ENCODE assay signal across 14 cellular contexts in the genomic region with DNA sequence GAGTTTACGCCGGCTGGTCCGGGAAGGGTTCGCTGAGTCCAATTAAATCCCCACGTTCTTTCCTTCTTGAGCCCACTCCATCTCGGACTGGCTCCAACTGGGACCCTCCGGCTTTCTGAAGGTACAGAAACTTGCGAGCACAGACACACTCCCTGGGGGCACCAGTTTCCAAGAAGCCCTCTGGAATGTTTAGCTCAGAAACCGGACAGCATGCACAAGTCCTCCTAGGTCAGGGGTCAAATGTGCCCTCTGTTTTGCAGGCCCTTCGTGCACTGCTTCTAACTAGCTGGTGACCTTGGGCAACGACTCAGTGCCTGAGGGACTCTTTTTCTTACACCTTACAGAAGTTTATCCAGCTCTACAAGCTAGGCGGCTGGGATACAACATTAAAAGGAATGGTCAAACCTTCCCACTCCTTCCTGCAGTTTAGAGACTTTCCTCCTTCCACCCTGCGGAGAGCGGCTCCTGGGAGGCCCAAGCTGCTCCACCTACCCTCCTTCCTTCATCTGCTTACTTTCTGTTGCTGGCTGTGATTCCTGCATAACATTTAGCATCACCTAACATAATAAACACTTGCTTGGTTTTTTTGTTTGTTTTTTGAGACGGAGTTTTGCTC.
DNase-seq lines count a peak whose midpoint lies in the region; ATAC-seq and TF ChIP-seq lines count a peak whose summit lies in the region.
"Had no signal": no experiment of that assay in that cellular context is flagged by ENCODE, and none has a peak within 500 bp of the region (broad histone marks: within the 10 kb centered on the region; RNA-seq: fewer than 3 reads in every experiment).

No MANE protein-coding gene starts in this region.

- H3K4me1 ChIP-seq in iPS-18a (ENCODE audit: control insufficient read depth, low read depth, low read length) (peaks cover 50% of the 10 kb centered on the region), trophoblast cell (ENCODE audit: control insufficient read depth in 1 of 2, insufficient read depth in 2 of 2, low read length in 2 of 2) (peaks cover 10 to 17% of the 10 kb centered on the region in 2 experiments)

- no peaks in the 10 kb centered on the region for H3K9me3 Mint-ChIP-seq in T-helper 1 cell treated with Interleukin-12 subunit alpha and Interleukin-12 subunit beta and Interleukin-4 antibody, amounts not matched to agents 30 μg/mL and 1 μg/mL, for 36 hours
- H3K9me3 Mint-ChIP-seq in T-cell: peaks cover 0 to 6% (median 0%) of the 10 kb centered on the region in 3 donors

- no CpG with 5 or more reads among the region's 15 CpGs for WGBS in trophoblast cell (ENCODE audit: extremely low coverage, insufficient coverage, insufficient read length)

- H3K27me3 Mint-ChIP-seq in T-helper 1 cell treated with Interleukin-12 subunit alpha and Interleukin-12 subunit beta and Interleukin-4 antibody, amounts not matched to agents 30 μg/mL and 1 μg/mL, for 36 hours (ENCODE audit: low read depth): no peaks in the 10 kb centered on the region
- peaks cover 17 to 37% of the 10 kb centered on the region in 2 donors for H3K27me3 Mint-ChIP-seq in T-cell

- H3K4ac ChIP-seq in trophoblast cell (ENCODE audit: low read depth, low read length): no peak overlapping the region

- peak overlapping the region; percentile 74 for H3K4me2 ChIP-seq in trophoblast cell (ENCODE audit: low read length)

- peaks cover 2% of the 10 kb centered on the region for H3K79me2 ChIP-seq in trophoblast cell (ENCODE audit: control insufficient read depth, insufficient read depth, low read length, poor library complexity)

- DNase-seq in T-helper 1 cell: no peak
- DNase-seq in T-cell: no peak
- no peak for DNase-seq in trophoblast cell
- DNase-seq in GM13976 (ENCODE audit: low spot score): no peak
- DNase-seq: central memory CD4-positive, alpha-beta T cell; lower lobe of right lung; NCI-H2029 treated with DMSO at 0.1 percent for 48 hours; stimulated activated CD4-positive, alpha-beta T cell treated with anti-CD3 and anti-CD28 coated beads, Interleukin-4, amount 100 ng/mL, for 24 hours had no signal

- H3K27ac Mint-ChIP-seq in T-helper 1 cell treated with Interleukin-12 subunit alpha and Interleukin-12 subunit beta and Interleukin-4 antibody, amounts not matched to agents 30 μg/mL and 1 μg/mL, for 36 hours: no peak overlapping the region
- H3K27ac Mint-ChIP-seq in T-cell: no peak overlapping the region

- H3K9me3 ChIP-seq in iPS-18a (ENCODE audit: control insufficient read depth, low read depth, low read length) (no peaks in the 10 kb centered on the region), trophoblast cell (ENCODE audit: insufficient read depth, low read depth, low read length) (no peaks in the 10 kb centered on the region)
- H3K9me3 ChIP-seq: lower lobe of right lung, tibial nerve had no signal

- H2AFZ ChIP-seq in trophoblast cell (ENCODE audit: insufficient read depth, low read length, poor library complexity): no peak overlapping the region

- no peak overlapping the region for H2BK120ac ChIP-seq in trophoblast cell (ENCODE audit: insufficient read depth, low read length, poor library complexity)

- peaks cover 4% of the 10 kb centered on the region for H3K36me3 Mint-ChIP-seq in T-helper 1 cell treated with Interleukin-12 subunit alpha and Interleukin-12 subunit beta and Interleukin-4 antibody, amounts not matched to agents 30 μg/mL and 1 μg/mL, for 36 hours (ENCODE audit: low read depth)
- no peaks in the 10 kb centered on the region for H3K36me3 Mint-ChIP-seq in T-cell

- ATAC-seq in T-cell (replicated peaks in 1 of 4) (no peak), GM21825 (IDR thresholded peaks at IDR 0.05; ENCODE audit: unreplicated experiment) (no peak), HG03520 (IDR thresholded peaks at IDR 0.05; ENCODE audit: unreplicated experiment) (no peak)

- peaks cover 21% of the 10 kb centered on the region for H3K4me1 Mint-ChIP-seq in T-helper 1 cell treated with Interleukin-12 subunit alpha and Interleukin-12 subunit beta and Interleukin-4 antibody, amounts not matched to agents 30 μg/mL and 1 μg/mL, for 36 hours (ENCODE audit: low read depth)
- peaks cover 2 to 16% (median 4%) of the 10 kb centered on the region in 3 donors for H3K4me1 Mint-ChIP-seq in T-cell

- in situ Hi-C loops in GM13976 (cut with MboI; ENCODE audit: low sequenced_read_pairs, unreplicated experiment): no loop called here

- H3K18ac ChIP-seq in trophoblast cell (ENCODE audit: low read length): no peak overlapping the region

- H3K36me3 ChIP-seq in iPS-18a (ENCODE audit: control insufficient read depth, low read depth, low read length) (no peaks in the 10 kb centered on the region), trophoblast cell (ENCODE audit: control insufficient read depth in 1 of 2, insufficient read depth in 2 of 2, low read length in 2 of 2) (no peaks in the 10 kb centered on the region)
- H3K36me3 ChIP-seq: lower lobe of right lung, tibial nerve had no signal

- H3K14ac ChIP-seq in trophoblast cell (ENCODE audit: low read length): no peak overlapping the region

- TF ChIP-seq CTCF in GM13976 (IDR thresholded peaks at IDR 0.05; ENCODE audit: borderline replicate concordance, control extremely low read depth, extremely low read depth, insufficient read depth, missing control alignments): no peak

- H3K27me3 ChIP-seq in iPS-18a (ENCODE audit: control insufficient read depth, insufficient read depth, low read length) (peaks cover 20% of the 10 kb centered on the region), trophoblast cell (ENCODE audit: insufficient read depth, low read length) (no peaks in the 10 kb centered on the region)
- H3K27me3 ChIP-seq: tibial nerve had no signal

- H3K23ac ChIP-seq in trophoblast cell (ENCODE audit: low read length): no peak overlapping the region

- H3K27ac ChIP-seq in iPS-18a (ENCODE audit: low read length) (no peak overlapping the region), trophoblast cell (ENCODE audit: low read depth, low read length) (no peak overlapping the region)
- H3K27ac ChIP-seq: lower lobe of right lung, VCaP had no signal

- H4K12ac ChIP-seq in trophoblast cell (ENCODE audit: low read depth, low read length): no peak overlapping the region

- H3K9ac ChIP-seq in iPS-18a (ENCODE audit: low read length): peak overlapping the region; percentile 55
- H3K9ac ChIP-seq in trophoblast cell (ENCODE audit: low read length): no peak overlapping the region

- POLR2A ChIA-PET in T-cell (lab: Charles Lee): no interaction called here

- no peak overlapping the region for H2BK5ac ChIP-seq in trophoblast cell (ENCODE audit: low read depth, low read length, poor library complexity)

- H3K4me3 ChIP-seq in iPS-18a (ENCODE audit: low read length): peak overlapping the region; percentile 45
- H3K4me3 ChIP-seq in trophoblast cell (ENCODE audit: low read depth, low read length): peak overlapping the region; percentile 28

- CTCF ChIA-PET in T-cell (lab: Charles Lee): interaction anchor here in 1 of 2 donors (0.6 kb wide), 1 partner anchor 155 kb away, joined by 3 read pairs; no protein-coding TSS in a partner anchor

- H3K4me3 Mint-ChIP-seq in T-helper 1 cell treated with Interleukin-12 subunit alpha and Interleukin-12 subunit beta and Interleukin-4 antibody, amounts not matched to agents 30 μg/mL and 1 μg/mL, for 36 hours: peak overlapping the region; percentile 40
- H3K4me3 Mint-ChIP-seq in T-cell: peak overlapping the region in 2 of 3 donors; percentile 34 to 55

- no peaks in the 10 kb centered on the region for H3K79me1 ChIP-seq in trophoblast cell (ENCODE audit: low read length)

- no peak overlapping the region for H4K8ac ChIP-seq in trophoblast cell (ENCODE audit: low read depth, low read length)

- no peak overlapping the region for H2BK12ac ChIP-seq in trophoblast cell (ENCODE audit: low read length)

- peak overlapping the region; percentile 6 for H2AK5ac ChIP-seq in trophoblast cell (ENCODE audit: low read length)

- no peak overlapping the region for H4K91ac ChIP-seq in trophoblast cell (ENCODE audit: low read depth, low read length)
